Comparison of ENCODE assay signal across 27 cellular contexts in genomic region chr5:55110156-55110680, GRCh38. TPM values are rescaled to one million over a fixed set of nuclear protein-coding genes. Genes with fewer than 3 reads are reported as not detected.
"Had no signal": no experiment of that assay in that cellular context is flagged by ENCODE, and none has a peak within 500 bp of the region (broad histone marks: within the 10 kb centered on the region; RNA-seq: fewer than 3 reads in every experiment).

No MANE protein-coding gene starts in this region.

- H3K4me1 Mint-ChIP-seq: stimulated activated memory B cell treated with anti-CD40 and anti-IgM and Interleukin-4, amounts not matched to agents 10 μg/mL and 1 μg/mL and 100 μg/mL, for 72 hours had no signal

- H3K4me3 Mint-ChIP-seq: activated CD4-positive, alpha-beta T cell treated with anti-CD3 and anti-CD28 coated beads, Interleukin-2, amount 10 ng/mL, durations not matched to agents 7 days and 5 days; activated CD8-positive, alpha-beta T cell treated with anti-CD3 and anti-CD28 coated beads for 36 hours; activated naive CD8-positive, alpha-beta T cell treated with anti-CD3 and anti-CD28 coated beads for 36 hours; effector memory CD8-positive, alpha-beta T cell; neural crest cell; stimulated activated memory B cell treated with anti-CD40 and anti-IgM and Interleukin-4, amounts not matched to agents 10 μg/mL and 1 μg/mL and 100 μg/mL, for 72 hours; stimulated activated naive CD8-positive, alpha-beta T cell treated with anti-CD3 and anti-CD28 coated beads, Interleukin-15, amount 100 ng/mL, for 72 hours had no signal

- H3K9me3 ChIP-seq: adrenal gland, body of pancreas, heart right ventricle, left ventricle myocardium inferior, tibial artery, upper lobe of right lung had no signal

- H3K27me3 Mint-ChIP-seq: activated naive CD8-positive, alpha-beta T cell treated with anti-CD3 and anti-CD28 coated beads for 36 hours; effector memory CD8-positive, alpha-beta T cell had no signal

- ATAC-seq: activated CD8-positive, alpha-beta T cell treated with anti-CD3 and anti-CD28 coated beads for 36 hours; body of pancreas; effector memory CD8-positive, alpha-beta T cell; esophagus mucosa; foreskin keratinocyte; heart right ventricle; sciatic nerve; stimulated activated memory B cell treated with anti-CD40 and anti-IgM and Interleukin-4, amounts not matched to agents 10 μg/mL and 1 μg/mL and 100 μg/mL, for 72 hours; stimulated activated naive CD8-positive, alpha-beta T cell treated with anti-CD3 and anti-CD28 coated beads, Interleukin-15, amount 100 ng/mL, for 72 hours; upper lobe of right lung had no signal

- H3K36me3 ChIP-seq: adrenal gland, heart right ventricle, left ventricle myocardium inferior, tibial artery, upper lobe of right lung had no signal

- H3K27ac ChIP-seq: adrenal gland, body of pancreas, foreskin keratinocyte, heart right ventricle, left ventricle myocardium inferior, tibial artery, upper lobe of right lung had no signal

- H3K9me3 Mint-ChIP-seq: activated CD8-positive, alpha-beta T cell treated with anti-CD3 and anti-CD28 coated beads for 36 hours; activated naive CD8-positive, alpha-beta T cell treated with anti-CD3 and anti-CD28 coated beads for 36 hours; effector memory CD8-positive, alpha-beta T cell; stimulated activated memory B cell treated with anti-CD40 and anti-IgM and Interleukin-4, amounts not matched to agents 10 μg/mL and 1 μg/mL and 100 μg/mL, for 72 hours; stimulated activated naive CD8-positive, alpha-beta T cell treated with anti-CD3 and anti-CD28 coated beads, Interleukin-15, amount 100 ng/mL, for 72 hours had no signal

- H3K27me3 ChIP-seq: body of pancreas, tibial artery, upper lobe of right lung had no signal

- H3K4me1 ChIP-seq: adrenal gland, body of pancreas, foreskin keratinocyte, heart right ventricle, left ventricle myocardium inferior, tibial artery, upper lobe of right lung had no signal

- DNase-seq: activated CD4-positive, alpha-beta T cell treated with anti-CD3 and anti-CD28 coated beads for 1 hour; activated CD4-positive, alpha-beta T cell treated with anti-CD3 and anti-CD28 coated beads, Interleukin-2, amount 10 ng/mL, durations not matched to agents 7 days and 5 days; activated CD8-positive, alpha-beta T cell treated with anti-CD3 and anti-CD28 coated beads for 36 hours; activated effector memory CD4-positive, alpha-beta T cell treated with Interleukin-2 at 50 U/mL for 16 hours; activated naive CD4-positive, alpha-beta T cell treated with Interleukin-2 at 50 U/mL for 16 hours; activated naive CD8-positive, alpha-beta T cell treated with anti-CD3 and anti-CD28 coated beads for 36 hours; adrenal gland; aorta; body of pancreas; effector memory CD8-positive, alpha-beta T cell; foreskin keratinocyte; heart right ventricle; islet precursor cell; left ventricle myocardium inferior; mammary epithelial cell; small intestine; stimulated activated CD4-positive, alpha-beta T cell treated with anti-CD3 and anti-CD28 coated beads, Interleukin-1b, Interleukin-23, amount 100 ng/mL, for 48 hours; stimulated activated CD4-positive, alpha-beta T cell treated with anti-CD3 and anti-CD28 coated beads, Interleukin-4, amount 100 ng/mL, for 4 hours; stimulated activated CD8-positive, alpha-beta memory T cell treated with anti-CD3 and anti-CD28 coated beads, Interleukin-4, amount 100 ng/mL, for 48 hours; stimulated activated naive CD8-positive, alpha-beta T cell treated with anti-CD3 and anti-CD28 coated beads, Interleukin-15, amount 100 ng/mL, for 72 hours; T-helper 2 cell; tibial artery; upper lobe of right lung had no signal

- H3K36me3 Mint-ChIP-seq: activated naive CD8-positive, alpha-beta T cell treated with anti-CD3 and anti-CD28 coated beads for 36 hours; stimulated activated memory B cell treated with anti-CD40 and anti-IgM and Interleukin-4, amounts not matched to agents 10 μg/mL and 1 μg/mL and 100 μg/mL, for 72 hours had no signal

- H3K4me3 ChIP-seq: adrenal gland, body of pancreas, heart right ventricle, left ventricle myocardium inferior, tibial artery, upper lobe of right lung had no signal

- H3K27ac Mint-ChIP-seq: activated CD4-positive, alpha-beta T cell treated with anti-CD3 and anti-CD28 coated beads, Interleukin-2, amount 10 ng/mL, durations not matched to agents 7 days and 5 days; activated CD8-positive, alpha-beta T cell treated with anti-CD3 and anti-CD28 coated beads for 36 hours; activated naive CD8-positive, alpha-beta T cell treated with anti-CD3 and anti-CD28 coated beads for 36 hours; stimulated activated memory B cell treated with anti-CD40 and anti-IgM and Interleukin-4, amounts not matched to agents 10 μg/mL and 1 μg/mL and 100 μg/mL, for 72 hours; stimulated activated naive CD8-positive, alpha-beta T cell treated with anti-CD3 and anti-CD28 coated beads, Interleukin-15, amount 100 ng/mL, for 72 hours had no signal

RNA-seq across cellular contexts. Expression of gene GZMA, which starts 7.8 kb away (rescaled TPM):
- total RNA-seq: body of pancreas, foreskin keratinocyte, mammary epithelial cell, neural crest cell had no signal
- polyA plus RNA-seq: foreskin keratinocyte, mammary epithelial cell had no signal

RNA-seq across cellular contexts. Expression of gene GPX8, which starts 49.8 kb away (rescaled TPM):
- total RNA-seq: activated CD4-positive, alpha-beta T cell treated with anti-CD3 and anti-CD28 coated beads, Interleukin-2, amount 10 ng/mL, durations not matched to agents 7 days and 5 days; activated CD8-positive, alpha-beta T cell treated with anti-CD3 and anti-CD28 coated beads for 36 hours; activated naive CD8-positive, alpha-beta T cell treated with anti-CD3 and anti-CD28 coated beads for 36 hours had no signal
